In genomic region chr22:24758164-24758799, GRCh38 we compare ENCODE assay signal across 1 cellular context.
TF ChIP-seq lines count a peak whose summit lies in the region.

No MANE protein-coding gene starts in this region.

TF ChIP-seq in H1, 55 proteins besides CTCF, POLR2A, EP300 and RAD21:
- no peak for TF ChIP-seq JUN (IDR thresholded peaks at IDR 0.05; ENCODE audit: low read depth, low read length)
